In the genomic region with DNA sequence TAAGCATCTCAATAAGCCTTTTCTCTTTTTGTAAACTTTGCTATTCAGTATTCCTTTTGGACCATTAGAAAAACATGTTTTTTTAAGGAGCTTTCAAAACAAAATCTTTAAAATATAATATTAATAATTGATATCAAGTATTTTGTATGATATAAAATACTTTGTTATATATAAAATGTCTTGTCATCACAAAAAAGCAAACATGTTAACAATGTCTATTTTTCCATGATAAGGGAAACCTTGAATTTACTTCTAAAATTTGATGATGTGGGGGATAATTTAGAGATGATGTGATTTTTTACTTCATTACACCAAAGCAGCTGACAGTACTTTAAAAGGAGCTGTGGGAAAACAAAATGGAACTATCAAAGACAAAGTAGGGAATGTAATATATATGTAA, we compare ENCODE assay signal across 8 cellular contexts.
"Had no signal": no experiment of that assay in that cellular context is flagged by ENCODE, and none has a peak within 500 bp of the region (broad histone marks: within the 10 kb centered on the region; RNA-seq: fewer than 3 reads in every experiment).

No MANE protein-coding gene starts in this region.

- H3K4me2 ChIP-seq: GM23338, KMS-11 had no signal

- DNase-seq: H9, HCEC 1CT, KBM-7 had no signal

- H3K9ac ChIP-seq: KMS-11 had no signal

- H3K4me3 ChIP-seq: GM23338 had no signal

- H3K27ac ChIP-seq: KMS-11 had no signal

- H2AFZ ChIP-seq: GM23338 had no signal

- ATAC-seq: GM23338 had no signal

- FAIRE-seq: H1, H54, HTR-8/SVneo had no signal
